ENCODE assay signal across 8 cellular contexts in genomic region chr4:3073158-3074077, GRCh38. TPM values are rescaled to one million over a fixed set of nuclear protein-coding genes. Genes with fewer than 3 reads are reported as not detected.
A peak's percentile ranks its signal among the peaks of the same experiment; 100 is the strongest.
DNase-seq lines count a peak whose midpoint lies in the region; ATAC-seq and TF ChIP-seq lines count a peak whose summit lies in the region.

No MANE protein-coding gene starts in this region.

- peak; percentile 29 for ATAC-seq in GM18505 (IDR thresholded peaks at IDR 0.05; ENCODE audit: unreplicated experiment)
- peak; percentile 33 for ATAC-seq in HG02623 (IDR thresholded peaks at IDR 0.05; ENCODE audit: unreplicated experiment)
- ATAC-seq in psoas muscle = no peak
- no peak for ATAC-seq in HG02870 (IDR thresholded peaks at IDR 0.05; ENCODE audit: unreplicated experiment)

- peak; percentile 62 for TF ChIP-seq POLR2A in GM18505 (IDR thresholded peaks at IDR 0.05; ENCODE audit: borderline replicate concordance, extremely low read depth, insufficient read depth, insufficient read length)
- TF ChIP-seq POLR2A in Raji (IDR thresholded peaks at IDR 0.05; ENCODE audit: insufficient read depth, low read depth, low read length) = peak; percentile 83

- TF ChIP-seq CTCF in fibroblast of mammary gland (conservative IDR thresholded peaks at IDR 0.05; ENCODE audit: control insufficient read depth, insufficient read depth, low read depth, low read length) (no peak), psoas muscle (IDR thresholded peaks at IDR 0.05) (no peak)

- H3K27ac ChIP-seq in psoas muscle = peak overlapping the region; percentile 74

- H3K36me3 ChIP-seq in psoas muscle (ENCODE audit: insufficient read depth in 1 of 2, low read depth in 1 of 2) = no peaks in the 10 kb centered on the region

- peak overlapping the region; percentile 59 for H3K4me3 ChIP-seq in fibroblast of mammary gland (ENCODE audit: control insufficient read depth, low read depth, low read length)
- peak overlapping the region; percentile 85 for H3K4me3 ChIP-seq in psoas muscle

- H3K4me1 ChIP-seq in psoas muscle = peaks cover 21% of the 10 kb centered on the region

- WGBS in psoas muscle, 3 donors = 8 to 10% (median 10%) methylated on average over 41 to 54 of the region's 54 CpGs

- H3K27me3 ChIP-seq in psoas muscle (ENCODE audit: insufficient read depth in 3 of 3, low read length in 2 of 3) = no peaks in the 10 kb centered on the region

- H3K9me3 ChIP-seq in psoas muscle = no peaks in the 10 kb centered on the region

- DNase-seq in fibroblast of mammary gland (ENCODE audit: low read depth) (no peak), psoas muscle (no peak), NCI-H1105 (lab: John Stamatoyannopoulos, UW) (no peak), NCI-H2196 (lab: John Stamatoyannopoulos, UW; ENCODE audit: unreplicated experiment) (no peak)

- intact Hi-C loops in psoas muscle (cut with DNase I) = no loop called here

RNA-seq across cellular contexts. Expression of gene HTT-AS, which starts 0.9 kb away (rescaled TPM):
- not detected for total RNA-seq in psoas muscle
- polyA plus RNA-seq in psoas muscle = not detected

RNA-seq across cellular contexts. Expression of gene HTT, which starts 1.1 kb away (rescaled TPM):
- 10 to 100 TPM; 29.6 to 39.9 (median 31.5) TPM for total RNA-seq in psoas muscle
- polyA plus RNA-seq in psoas muscle = 10 to 100 TPM in 2 of 3 donors, 1 to 10 TPM in 1; 6.7 to 25.2 (median 10.2) TPM

Comparison
In these comparisons a context has a peak if more than half of its experiments do, and no peak if none do; other contexts are left out.
1. ATAC-seq: peak in GM18505 (single experiment) and HG02623 (single experiment); none in psoas muscle (0 of 4) and HG02870 (single experiment).